Comparison of ENCODE assay signal across 26 cellular contexts in genomic region chr15:39845582-39845981, GRCh38.
"Had no signal": no experiment of that assay in that cellular context is flagged by ENCODE, and none has a peak within 500 bp of the region (broad histone marks: within the 10 kb centered on the region; RNA-seq: fewer than 3 reads in every experiment).

No MANE protein-coding gene starts in this region.

- H3K36me3 ChIP-seq: lower lobe of right lung, neutrophil, ovary, prostate gland, vagina, WERI-Rb-1 had no signal

- ATAC-seq: activated CD8-positive, alpha-beta T cell treated with anti-CD3 and anti-CD28 coated beads, Interleukin-2, amount 10 ng/mL, durations not matched to agents 7 days and 5 days; activated naive CD4-positive, alpha-beta T cell treated with anti-CD3 and anti-CD28 coated beads, Interleukin-2, amount 50 U/mL, for 72 hours; activated T-helper 17 cell treated with anti-CD3 and anti-CD28 coated beads, Interleukin-2, amount 50 U/mL, for 72 hours; foreskin keratinocyte; left colon; natural killer cell treated with Interleukin-12 subunit alpha and Interleukin-12 subunit beta and Interleukin-15 and Interleukin-18, amount 100 ng/mL, for 72 hours; stimulated activated naive B cell treated with anti-CD40 and anti-IgM and Interleukin-4, amounts not matched to agents 10 μg/mL and 1 μg/mL and 100 μg/mL, for 72 hours had no signal

- H3K4me3 ChIP-seq: lower lobe of right lung, ovary, prostate gland, vagina had no signal

- H3K9me3 Mint-ChIP-seq: activated naive CD4-positive, alpha-beta T cell treated with anti-CD3 and anti-CD28 coated beads, Interleukin-2, amount 50 U/mL, for 72 hours; activated T-helper 17 cell treated with anti-CD3 and anti-CD28 coated beads, Interleukin-2, amount 50 U/mL, for 72 hours; natural killer cell treated with Interleukin-12 subunit alpha and Interleukin-12 subunit beta and Interleukin-15 and Interleukin-18, amount 100 ng/mL, for 72 hours; stimulated activated naive B cell treated with anti-CD40 and anti-IgM and Interleukin-4, amounts not matched to agents 10 μg/mL and 1 μg/mL and 100 μg/mL, for 72 hours had no signal

- H3K27ac Mint-ChIP-seq: activated CD8-positive, alpha-beta T cell treated with anti-CD3 and anti-CD28 coated beads, Interleukin-2, amount 10 ng/mL, durations not matched to agents 7 days and 5 days; activated naive CD4-positive, alpha-beta T cell treated with anti-CD3 and anti-CD28 coated beads, Interleukin-2, amount 50 U/mL, for 72 hours; activated T-helper 17 cell treated with anti-CD3 and anti-CD28 coated beads, Interleukin-2, amount 50 U/mL, for 72 hours; brain; mesothelial cell of epicardium; natural killer cell treated with Interleukin-12 subunit alpha and Interleukin-12 subunit beta and Interleukin-15 and Interleukin-18, amount 100 ng/mL, for 72 hours; stimulated activated naive B cell treated with anti-CD40 and anti-IgM and Interleukin-4, amounts not matched to agents 10 μg/mL and 1 μg/mL and 100 μg/mL, for 72 hours had no signal

- DNase-seq: activated CD4-positive, alpha-beta T cell treated with anti-CD3 and anti-CD28 coated beads for 1 hour; activated CD4-positive, alpha-beta T cell treated with anti-CD3 and anti-CD28 coated beads, Interleukin-2, amount 50 U/mL, for 1 hour; activated CD8-positive, alpha-beta T cell treated with anti-CD3 and anti-CD28 coated beads, Interleukin-2, amount 10 ng/mL, durations not matched to agents 7 days and 5 days; activated T-cell treated with anti-CD3 and anti-CD28 coated beads, Interleukin-2, amount 50 U/mL, for 1 hour; aorta; central memory CD4-positive, alpha-beta T cell; dermis blood vessel endothelial cell; effector CD8-positive, alpha-beta T cell; foreskin keratinocyte; left colon; lower lobe of right lung; ovary; stimulated activated CD4-positive, alpha-beta T cell treated with anti-CD3 and anti-CD28 coated beads, Interleukin-2, amount 100 ng/mL, for 48 hours; stimulated activated CD8-positive, alpha-beta memory T cell treated with anti-CD3 and anti-CD28 coated beads, Interleukin-4, amount 100 ng/mL, for 48 hours; stimulated activated naive B cell treated with anti-CD40 and anti-IgM and Interleukin-4, amounts not matched to agents 10 μg/mL and 1 μg/mL and 100 μg/mL, for 72 hours; trophoblast cell; WERI-Rb-1 had no signal

- FAIRE-seq: TTC549 had no signal

- H3K4me3 Mint-ChIP-seq: activated CD8-positive, alpha-beta T cell treated with anti-CD3 and anti-CD28 coated beads, Interleukin-2, amount 10 ng/mL, durations not matched to agents 7 days and 5 days; activated T-helper 17 cell treated with anti-CD3 and anti-CD28 coated beads, Interleukin-2, amount 50 U/mL, for 72 hours; brain; mesothelial cell of epicardium; natural killer cell treated with Interleukin-12 subunit alpha and Interleukin-12 subunit beta and Interleukin-15 and Interleukin-18, amount 100 ng/mL, for 72 hours; stimulated activated naive B cell treated with anti-CD40 and anti-IgM and Interleukin-4, amounts not matched to agents 10 μg/mL and 1 μg/mL and 100 μg/mL, for 72 hours had no signal

- H3K36me3 Mint-ChIP-seq: activated naive CD4-positive, alpha-beta T cell treated with anti-CD3 and anti-CD28 coated beads, Interleukin-2, amount 50 U/mL, for 72 hours; brain; mesothelial cell of epicardium; natural killer cell treated with Interleukin-12 subunit alpha and Interleukin-12 subunit beta and Interleukin-15 and Interleukin-18, amount 100 ng/mL, for 72 hours had no signal

- H3K9me3 ChIP-seq: lower lobe of right lung, neutrophil, ovary, prostate gland, vagina had no signal

- H3K27me3 Mint-ChIP-seq: stimulated activated naive B cell treated with anti-CD40 and anti-IgM and Interleukin-4, amounts not matched to agents 10 μg/mL and 1 μg/mL and 100 μg/mL, for 72 hours had no signal

- H3K27me3 ChIP-seq: foreskin keratinocyte, neutrophil, ovary, vagina had no signal

- H3K4me1 ChIP-seq: lower lobe of right lung, prostate gland, vagina had no signal

- H3K27ac ChIP-seq: foreskin keratinocyte, lower lobe of right lung, neutrophil, ovary, prostate gland, vagina, WERI-Rb-1 had no signal

- H3K4me1 Mint-ChIP-seq: activated T-helper 17 cell treated with anti-CD3 and anti-CD28 coated beads, Interleukin-2, amount 50 U/mL, for 72 hours; mesothelial cell of epicardium had no signal
